Comparison of ENCODE assay signal across 14 cellular contexts in genomic region chr5:76441890-76442673, GRCh38. TPM values are rescaled to one million over a fixed set of nuclear protein-coding genes. Genes with fewer than 3 reads are reported as not detected.
DNase-seq lines count a peak whose midpoint lies in the region; ATAC-seq and TF ChIP-seq lines count a peak whose summit lies in the region.
"Had no signal": no experiment of that assay in that cellular context is flagged by ENCODE, and none has a peak within 500 bp of the region (broad histone marks: within the 10 kb centered on the region; RNA-seq: fewer than 3 reads in every experiment).

No MANE protein-coding gene starts in this region.

- no peaks in the 10 kb centered on the region for H3K9me3 ChIP-seq in body of pancreas

- no peak overlapping the region for H3K4me3 ChIP-seq in body of pancreas
- H3K4me3 ChIP-seq: GM12878, HAP-1 had no signal

- H3K36me3 ChIP-seq in body of pancreas (replicated peaks in 1 of 2; ENCODE audit: insufficient read depth in 1 of 2, low read depth in 2 of 2): no peaks in the 10 kb centered on the region
- H3K36me3 ChIP-seq: HAP-1 had no signal

- H3K27ac Mint-ChIP-seq in stimulated activated naive CD8-positive, alpha-beta T cell treated with anti-CD3 and anti-CD28 coated beads, Interleukin-15, amount 100 ng/mL, for 72 hours: peak overlapping the region; percentile 19 to 52
- H3K27ac Mint-ChIP-seq in stimulated activated effector memory CD8-positive, alpha-beta T cell treated with anti-CD3 and anti-CD28 coated beads, Interleukin-12 subunit alpha, Interleukin-12 subunit beta, amount 100 ng/mL, for 72 hours: peak overlapping the region; percentile 1
- H3K27ac Mint-ChIP-seq: B cell; CD4-positive, alpha-beta T cell; HFFc6 had no signal

- DNase-seq in stimulated activated naive CD8-positive, alpha-beta T cell treated with anti-CD3 and anti-CD28 coated beads, Interleukin-15, amount 100 ng/mL, for 72 hours: no peak
- DNase-seq in stimulated activated naive CD8-positive, alpha-beta T cell treated with anti-CD3 and anti-CD28 coated beads, Interleukin-15, Interleukin-2, amounts not matched to agents 100 U/mL and 50 U/mL, for 24 hours: no peak
- DNase-seq in body of pancreas (no peak), SW480 (ENCODE audit: low spot score) (no peak)
- no peak for DNase-seq in stimulated activated effector memory CD8-positive, alpha-beta T cell treated with anti-CD3 and anti-CD28 coated beads, Interleukin-12 subunit alpha, Interleukin-12 subunit beta, amount 100 ng/mL, for 72 hours (ENCODE audit: low spot score in 2 of 2)
- no peak for DNase-seq in activated CD4-positive, alpha-beta T cell treated with anti-CD3 and anti-CD28 coated beads, Interleukin-2, amount 50 U/mL, for 48 hours
- DNase-seq: C1 segment of cervical spinal cord; CD4-positive, alpha-beta T cell; DMS79; HFFc6 had no signal

- intact Hi-C loops in body of pancreas (cut with DNase I): no loop called here

- H3K27ac ChIP-seq in body of pancreas: no peak overlapping the region

- no peaks in the 10 kb centered on the region for H3K27me3 Mint-ChIP-seq in stimulated activated naive CD8-positive, alpha-beta T cell treated with anti-CD3 and anti-CD28 coated beads, Interleukin-15, amount 100 ng/mL, for 72 hours
- H3K27me3 Mint-ChIP-seq: B cell; CD4-positive, alpha-beta T cell had no signal

- WGBS in body of pancreas, 2 donors: 65 to 66% methylated on average over 6 of the region's 6 CpGs

- no peak overlapping the region for H3K4me3 Mint-ChIP-seq in stimulated activated naive CD8-positive, alpha-beta T cell treated with anti-CD3 and anti-CD28 coated beads, Interleukin-15, amount 100 ng/mL, for 72 hours
- H3K4me3 Mint-ChIP-seq in stimulated activated effector memory CD8-positive, alpha-beta T cell treated with anti-CD3 and anti-CD28 coated beads, Interleukin-12 subunit alpha, Interleukin-12 subunit beta, amount 100 ng/mL, for 72 hours: no peak overlapping the region
- H3K4me3 Mint-ChIP-seq: B cell; CD4-positive, alpha-beta T cell; HFFc6 had no signal

- no peak for TF ChIP-seq POLR2A in body of pancreas (IDR thresholded peaks at IDR 0.05)

- H3K9me3 Mint-ChIP-seq in stimulated activated naive CD8-positive, alpha-beta T cell treated with anti-CD3 and anti-CD28 coated beads, Interleukin-15, amount 100 ng/mL, for 72 hours: peaks cover 9 to 18% of the 10 kb centered on the region in 2 donors
- peaks cover 11% of the 10 kb centered on the region for H3K9me3 Mint-ChIP-seq in stimulated activated effector memory CD8-positive, alpha-beta T cell treated with anti-CD3 and anti-CD28 coated beads, Interleukin-12 subunit alpha, Interleukin-12 subunit beta, amount 100 ng/mL, for 72 hours
- H3K9me3 Mint-ChIP-seq: HFFc6 had no signal

- peaks cover 19% of the 10 kb centered on the region for H3K4me1 ChIP-seq in body of pancreas
- H3K4me1 ChIP-seq: HAP-1 had no signal

- peaks cover 5% of the 10 kb centered on the region for H3K4me1 Mint-ChIP-seq in stimulated activated naive CD8-positive, alpha-beta T cell treated with anti-CD3 and anti-CD28 coated beads, Interleukin-15, amount 100 ng/mL, for 72 hours
- H3K4me1 Mint-ChIP-seq in stimulated activated effector memory CD8-positive, alpha-beta T cell treated with anti-CD3 and anti-CD28 coated beads, Interleukin-12 subunit alpha, Interleukin-12 subunit beta, amount 100 ng/mL, for 72 hours: peaks cover 45% of the 10 kb centered on the region
- H3K4me1 Mint-ChIP-seq: B cell had no signal

- no peaks in the 10 kb centered on the region for H3K27me3 ChIP-seq in body of pancreas

- no peak for ATAC-seq in stimulated activated naive CD8-positive, alpha-beta T cell treated with anti-CD3 and anti-CD28 coated beads, Interleukin-15, amount 100 ng/mL, for 72 hours
- ATAC-seq in stimulated activated naive CD8-positive, alpha-beta T cell treated with anti-CD3 and anti-CD28 coated beads, Interleukin-15, Interleukin-2, amounts not matched to agents 100 U/mL and 50 U/mL, for 24 hours: no peak
- ATAC-seq in body of pancreas (peak; percentile 66), HG02759 (IDR thresholded peaks at IDR 0.05; ENCODE audit: unreplicated experiment) (no peak)
- ATAC-seq in stimulated activated effector memory CD8-positive, alpha-beta T cell treated with anti-CD3 and anti-CD28 coated beads, Interleukin-12 subunit alpha, Interleukin-12 subunit beta, amount 100 ng/mL, for 72 hours: no peak
- ATAC-seq: GM12878 had no signal

- no peak for TF ChIP-seq CTCF in body of pancreas (IDR thresholded peaks at IDR 0.05)

- H3K36me3 Mint-ChIP-seq in stimulated activated effector memory CD8-positive, alpha-beta T cell treated with anti-CD3 and anti-CD28 coated beads, Interleukin-12 subunit alpha, Interleukin-12 subunit beta, amount 100 ng/mL, for 72 hours: peaks cover 14% of the 10 kb centered on the region

RNA-seq across cellular contexts. Expression of gene IQGAP2, which starts 39.0 kb away (rescaled TPM):
- 10 to 100 TPM; 41.2 to 49.5 TPM for total RNA-seq in body of pancreas
